In the genomic region with DNA sequence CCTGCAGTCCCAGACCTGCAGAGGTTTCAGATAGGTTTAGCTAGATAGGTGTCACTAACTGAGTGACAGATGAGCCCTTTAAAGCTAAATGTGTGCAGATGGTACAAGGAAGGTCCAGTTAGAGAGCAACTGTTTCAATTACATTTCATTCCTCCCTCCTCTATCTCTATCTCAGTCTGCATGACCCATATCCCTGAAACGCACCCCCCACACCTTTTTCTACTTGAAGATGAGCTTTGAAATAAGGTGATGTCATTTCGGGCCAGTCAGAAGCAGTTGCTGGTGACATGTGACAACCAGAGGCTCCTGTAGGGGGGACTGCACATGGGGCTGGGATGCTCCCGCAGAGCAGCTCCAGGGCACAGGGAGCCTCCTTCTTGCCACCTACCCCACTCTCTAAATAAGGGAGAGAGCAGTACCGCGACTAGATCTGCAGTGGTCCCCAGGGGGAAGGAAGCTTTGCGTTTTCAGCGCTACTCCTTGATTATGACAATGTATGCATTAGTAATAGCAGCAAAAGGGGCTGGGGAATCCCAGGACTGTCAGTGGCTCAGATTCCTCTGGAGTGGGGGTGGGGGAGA, we compare ENCODE assay signal across 9 cellular contexts. TPM values are rescaled to one million over a fixed set of nuclear protein-coding genes. Genes with fewer than 3 reads are reported as not detected.
DNase-seq lines count a peak whose midpoint lies in the region; ATAC-seq and TF ChIP-seq lines count a peak whose summit lies in the region.
"Had no signal": no experiment of that assay in that cellular context is flagged by ENCODE, and none has a peak within 500 bp of the region (broad histone marks: within the 10 kb centered on the region; RNA-seq: fewer than 3 reads in every experiment).

No MANE protein-coding gene starts in this region.

- intact Hi-C loops in ascending aorta (cut with DNase I) (loop anchor here (5.0 kb wide), 1 partner anchor 673 kb away; a partner anchor contains a TSS), ovary (cut with DNase I) (loop anchor here in 1 of 4 donors (5.0 kb wide), 1 partner anchor 78 kb away; a partner anchor contains a TSS)

- H3K9me3 ChIP-seq in HUES48 (ENCODE audit: control insufficient read depth, insufficient read depth, low read length) (no peaks in the 10 kb centered on the region), ascending aorta (no peaks in the 10 kb centered on the region), ovary (no peaks in the 10 kb centered on the region)

- DNase-seq in ascending aorta (ENCODE audit: low spot score in 2 of 2) = no peak
- DNase-seq in midbrain (lab: John Stamatoyannopoulos, UW) = peak; percentile 19
- DNase-seq in kidney glomerular epithelial cell (lab: John Stamatoyannopoulos, UW) = no peak
- no peak for DNase-seq in ovary
- DNase-seq: T-helper 9 cell had no signal

- peak overlapping the region; percentile 3; the same call in 1 of the 2 replicates for H3K4me3 ChIP-seq in HUES48 (ENCODE audit: low read depth, low read length)
- peak overlapping the region in 1 of 2 donors; percentile 73 for H3K4me3 ChIP-seq in ascending aorta
- no peak overlapping the region for H3K4me3 ChIP-seq in ovary

- H3K36me3 ChIP-seq in HUES48 (ENCODE audit: control insufficient read depth, insufficient read depth, low read length) = peaks cover 41% of the 10 kb centered on the region
- H3K36me3 ChIP-seq in ascending aorta = peaks cover 36 to 49% of the 10 kb centered on the region in 2 donors
- no peaks in the 10 kb centered on the region for H3K36me3 ChIP-seq in ovary

- peaks cover 30% of the 10 kb centered on the region for H3K4me1 ChIP-seq in HUES48 (ENCODE audit: control insufficient read depth, insufficient read depth, low read length)
- H3K4me1 ChIP-seq in ascending aorta = peaks cover 12 to 24% of the 10 kb centered on the region in 2 donors
- peaks cover 17% of the 10 kb centered on the region for H3K4me1 ChIP-seq in ovary (ENCODE audit: insufficient read depth)

- H3K27ac ChIP-seq in 22Rv1 = peak overlapping the region; percentile 82; the same call in 1 of the 2 replicates
- H3K27ac ChIP-seq in HUES48 (ENCODE audit: low read depth, low read length) = peak overlapping the region; percentile 38
- H3K27ac ChIP-seq in ascending aorta = peak overlapping the region; percentile 69 to 95
- H3K27ac ChIP-seq in ovary = peak overlapping the region in 1 of 2 donors; percentile 94

- TF ChIP-seq EP300 in ovary (IDR thresholded peaks at IDR 0.05) = no peak

- no peak for ATAC-seq in HG02588 (IDR thresholded peaks at IDR 0.05; ENCODE audit: unreplicated experiment)
- no peak for ATAC-seq in GM19328 (IDR thresholded peaks at IDR 0.05; ENCODE audit: unreplicated experiment)

- TF ChIP-seq CTCF in 22Rv1 (IDR thresholded peaks at IDR 0.05) = no peak
- no peak for TF ChIP-seq CTCF in ascending aorta (IDR thresholded peaks at IDR 0.05)
- no peak for TF ChIP-seq CTCF in ovary (IDR thresholded peaks at IDR 0.05)

- no peak overlapping the region for H3K9ac ChIP-seq in HUES48 (ENCODE audit: low read depth, low read length)

- 74 to 80% (median 78%) methylated on average over 7 of the region's 7 CpGs for WGBS in ovary, 3 donors

- H3K27me3 ChIP-seq in HUES48 (ENCODE audit: control insufficient read depth, insufficient read depth, low read length) (no peaks in the 10 kb centered on the region), ascending aorta (no peaks in the 10 kb centered on the region), ovary (no peaks in the 10 kb centered on the region)

- no peak for TF ChIP-seq POLR2A in ovary (IDR thresholded peaks at IDR 0.05)

RNA-seq across cellular contexts. Expression of a gene that starts 4.3 kb away (rescaled TPM):
- total RNA-seq in ascending aorta = 173 TPM
- 100 to 1,000 TPM in 1 of 7 donors, 10 to 100 TPM in 6; 59.7 to 112 (median 83.7) TPM for total RNA-seq in ovary
- polyA plus RNA-seq in ovary = 10 to 100 TPM; 53.0 to 54.7 TPM

RNA-seq across cellular contexts. Expression of a gene that starts 8.7 kb away (rescaled TPM):
- total RNA-seq in ascending aorta = not detected
- 1 to 10 TPM in 1 of 7 donors, under 1 TPM in 1, not detected in 5; 0.23 to 1.0 TPM for total RNA-seq in ovary
- polyA plus RNA-seq in ovary = under 1 TPM in 1 of 2 donors, not detected in 1; 0.13 TPM

RNA-seq across cellular contexts. Expression of a gene that starts 57.2 kb away (rescaled TPM):
- total RNA-seq in ascending aorta (270 TPM), ovary (100 to 1,000 TPM in 2 of 7 donors, 10 to 100 TPM in 5; 67.2 to 134 (median 81.3) TPM)
- polyA plus RNA-seq in ovary = 100 to 1,000 TPM in 1 of 2 donors, 10 to 100 TPM in 1; 90.1 to 198 TPM
